Comparison of ENCODE assay signal across 1 cellular context in the genomic region with DNA sequence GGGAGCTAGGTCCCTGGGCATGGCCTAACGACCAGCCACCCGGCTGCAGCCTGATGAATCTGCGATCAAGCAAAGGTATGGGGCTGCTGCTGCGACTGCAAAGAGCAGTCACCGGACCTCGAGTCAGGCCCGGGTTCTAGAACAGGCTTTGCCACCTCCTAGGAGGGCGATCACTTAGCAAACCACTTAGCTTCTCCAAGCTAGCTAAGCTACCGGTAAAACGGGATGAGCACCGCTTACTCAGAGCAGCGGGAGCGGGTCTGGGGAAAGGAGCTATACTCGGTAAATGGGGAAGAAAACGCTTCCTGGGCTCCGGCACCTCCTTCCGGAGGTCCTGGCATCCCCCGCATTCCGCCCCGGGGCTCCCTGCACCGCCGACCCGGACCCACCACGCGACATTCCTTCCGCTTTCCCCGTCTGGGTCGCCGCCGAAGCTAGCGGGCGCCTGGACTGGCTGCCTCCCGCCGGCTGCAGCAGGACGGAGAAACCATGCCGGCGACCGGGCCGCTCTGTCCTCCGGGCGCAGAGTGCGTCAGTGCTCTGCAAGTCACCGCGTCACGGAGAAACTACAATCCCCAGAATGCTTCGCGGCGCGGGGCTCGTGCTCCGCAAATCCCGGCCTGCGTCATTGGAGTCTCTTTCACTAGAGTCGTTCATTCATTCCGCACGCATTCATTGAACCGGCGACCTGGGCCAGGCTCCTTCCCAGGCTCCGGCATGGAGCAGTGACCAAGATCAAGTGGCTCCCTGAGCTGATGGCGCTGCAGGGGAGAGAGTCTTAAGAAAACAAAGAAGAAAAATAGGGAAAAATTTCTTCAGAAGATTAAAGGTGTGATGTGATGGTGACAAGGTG.
A peak's percentile ranks its signal among the peaks of the same experiment; 100 is the strongest.
TF ChIP-seq lines count a peak whose summit lies in the region.

A gene (minus strand): TSS at position 531 of the 853 bp plus-strand sequence. CDS start 3,779 bp downstream, outside the sequence.

TF ChIP-seq in K562, 482 proteins besides CTCF, POLR2A, EP300 and RAD21 (continued from another document):
- TF ChIP-seq, protein P1, sequence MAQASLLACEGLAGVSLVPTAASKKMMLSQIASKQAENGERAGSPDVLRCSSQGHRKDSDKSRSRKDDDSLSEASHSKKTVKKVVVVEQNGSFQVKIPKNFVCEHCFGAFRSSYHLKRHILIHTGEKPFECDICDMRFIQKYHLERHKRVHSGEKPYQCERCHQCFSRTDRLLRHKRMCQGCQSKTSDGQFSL (CRISPR knock-in tag; IDR thresholded peaks at IDR 0.05), result peak; percentile 71
- TF ChIP-seq, protein P1 (tag; IDR thresholded peaks at IDR 0.05), result no peak
- TF ChIP-seq MIER1 (IDR thresholded peaks at IDR 0.05; ENCODE audit: low read depth), result 0 out of 2 replicates have a peak, but pooled peaks have one; percentile 19
- TF ChIP-seq, protein P2, sequence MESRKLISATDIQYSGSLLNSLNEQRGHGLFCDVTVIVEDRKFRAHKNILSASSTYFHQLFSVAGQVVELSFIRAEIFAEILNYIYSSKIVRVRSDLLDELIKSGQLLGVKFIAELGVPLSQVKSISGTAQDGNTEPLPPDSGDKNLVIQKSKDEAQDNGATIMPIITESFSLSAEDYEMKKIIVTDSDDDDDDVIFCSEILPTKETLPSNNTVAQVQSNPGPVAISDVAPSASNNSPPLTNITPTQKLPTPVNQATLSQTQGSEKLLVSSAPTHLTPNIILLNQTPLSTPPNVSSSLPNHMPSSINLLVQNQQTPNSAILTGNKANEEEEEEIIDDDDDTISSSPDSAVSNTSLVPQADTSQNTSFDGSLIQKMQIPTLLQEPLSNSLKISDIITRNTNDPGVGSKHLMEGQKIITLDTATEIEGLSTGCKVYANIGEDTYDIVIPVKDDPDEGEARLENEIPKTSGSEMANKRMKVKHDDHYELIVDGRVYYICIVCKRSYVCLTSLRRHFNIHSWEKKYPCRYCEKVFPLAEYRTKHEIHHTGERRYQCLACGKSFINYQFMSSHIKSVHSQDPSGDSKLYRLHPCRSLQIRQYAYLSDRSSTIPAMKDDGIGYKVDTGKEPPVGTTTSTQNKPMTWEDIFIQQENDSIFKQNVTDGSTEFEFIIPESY (CRISPR knock-in tag; IDR thresholded peaks at IDR 0.05), result peak; percentile 60
- peak; percentile 99 for TF ChIP-seq ZNF24 (IDR thresholded peaks at IDR 0.05)
- TF ChIP-seq MCM7 (IDR thresholded peaks at IDR 0.05), result no peak
- peak; percentile 78 for TF ChIP-seq GABPA (tag; conservative IDR thresholded peaks at IDR 0.05; ENCODE audit: low read depth)
- TF ChIP-seq, protein P3, sequence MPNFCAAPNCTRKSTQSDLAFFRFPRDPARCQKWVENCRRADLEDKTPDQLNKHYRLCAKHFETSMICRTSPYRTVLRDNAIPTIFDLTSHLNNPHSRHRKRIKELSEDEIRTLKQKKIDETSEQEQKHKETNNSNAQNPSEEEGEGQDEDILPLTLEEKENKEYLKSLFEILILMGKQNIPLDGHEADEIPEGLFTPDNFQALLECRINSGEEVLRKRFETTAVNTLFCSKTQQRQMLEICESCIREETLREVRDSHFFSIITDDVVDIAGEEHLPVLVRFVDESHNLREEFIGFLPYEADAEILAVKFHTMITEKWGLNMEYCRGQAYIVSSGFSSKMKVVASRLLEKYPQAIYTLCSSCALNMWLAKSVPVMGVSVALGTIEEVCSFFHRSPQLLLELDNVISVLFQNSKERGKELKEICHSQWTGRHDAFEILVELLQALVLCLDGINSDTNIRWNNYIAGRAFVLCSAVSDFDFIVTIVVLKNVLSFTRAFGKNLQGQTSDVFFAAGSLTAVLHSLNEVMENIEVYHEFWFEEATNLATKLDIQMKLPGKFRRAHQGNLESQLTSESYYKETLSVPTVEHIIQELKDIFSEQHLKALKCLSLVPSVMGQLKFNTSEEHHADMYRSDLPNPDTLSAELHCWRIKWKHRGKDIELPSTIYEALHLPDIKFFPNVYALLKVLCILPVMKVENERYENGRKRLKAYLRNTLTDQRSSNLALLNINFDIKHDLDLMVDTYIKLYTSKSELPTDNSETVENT (CRISPR knock-in tag; IDR thresholded peaks at IDR 0.05), result peak; percentile 70; the same call in 1 of the 2 replicates
- TF ChIP-seq, protein P4, sequence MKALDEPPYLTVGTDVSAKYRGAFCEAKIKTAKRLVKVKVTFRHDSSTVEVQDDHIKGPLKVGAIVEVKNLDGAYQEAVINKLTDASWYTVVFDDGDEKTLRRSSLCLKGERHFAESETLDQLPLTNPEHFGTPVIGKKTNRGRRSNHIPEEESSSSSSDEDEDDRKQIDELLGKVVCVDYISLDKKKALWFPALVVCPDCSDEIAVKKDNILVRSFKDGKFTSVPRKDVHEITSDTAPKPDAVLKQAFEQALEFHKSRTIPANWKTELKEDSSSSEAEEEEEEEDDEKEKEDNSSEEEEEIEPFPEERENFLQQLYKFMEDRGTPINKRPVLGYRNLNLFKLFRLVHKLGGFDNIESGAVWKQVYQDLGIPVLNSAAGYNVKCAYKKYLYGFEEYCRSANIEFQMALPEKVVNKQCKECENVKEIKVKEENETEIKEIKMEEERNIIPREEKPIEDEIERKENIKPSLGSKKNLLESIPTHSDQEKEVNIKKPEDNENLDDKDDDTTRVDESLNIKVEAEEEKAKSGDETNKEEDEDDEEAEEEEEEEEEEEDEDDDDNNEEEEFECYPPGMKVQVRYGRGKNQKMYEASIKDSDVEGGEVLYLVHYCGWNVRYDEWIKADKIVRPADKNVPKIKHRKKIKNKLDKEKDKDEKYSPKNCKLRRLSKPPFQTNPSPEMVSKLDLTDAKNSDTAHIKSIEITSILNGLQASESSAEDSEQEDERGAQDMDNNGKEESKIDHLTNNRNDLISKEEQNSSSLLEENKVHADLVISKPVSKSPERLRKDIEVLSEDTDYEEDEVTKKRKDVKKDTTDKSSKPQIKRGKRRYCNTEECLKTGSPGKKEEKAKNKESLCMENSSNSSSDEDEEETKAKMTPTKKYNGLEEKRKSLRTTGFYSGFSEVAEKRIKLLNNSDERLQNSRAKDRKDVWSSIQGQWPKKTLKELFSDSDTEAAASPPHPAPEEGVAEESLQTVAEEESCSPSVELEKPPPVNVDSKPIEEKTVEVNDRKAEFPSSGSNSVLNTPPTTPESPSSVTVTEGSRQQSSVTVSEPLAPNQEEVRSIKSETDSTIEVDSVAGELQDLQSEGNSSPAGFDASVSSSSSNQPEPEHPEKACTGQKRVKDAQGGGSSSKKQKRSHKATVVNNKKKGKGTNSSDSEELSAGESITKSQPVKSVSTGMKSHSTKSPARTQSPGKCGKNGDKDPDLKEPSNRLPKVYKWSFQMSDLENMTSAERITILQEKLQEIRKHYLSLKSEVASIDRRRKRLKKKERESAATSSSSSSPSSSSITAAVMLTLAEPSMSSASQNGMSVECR (CRISPR knock-in tag; IDR thresholded peaks at IDR 0.05), result peak; percentile 86
